Comparison of ENCODE assay signal across 8 cellular contexts in the genomic region with DNA sequence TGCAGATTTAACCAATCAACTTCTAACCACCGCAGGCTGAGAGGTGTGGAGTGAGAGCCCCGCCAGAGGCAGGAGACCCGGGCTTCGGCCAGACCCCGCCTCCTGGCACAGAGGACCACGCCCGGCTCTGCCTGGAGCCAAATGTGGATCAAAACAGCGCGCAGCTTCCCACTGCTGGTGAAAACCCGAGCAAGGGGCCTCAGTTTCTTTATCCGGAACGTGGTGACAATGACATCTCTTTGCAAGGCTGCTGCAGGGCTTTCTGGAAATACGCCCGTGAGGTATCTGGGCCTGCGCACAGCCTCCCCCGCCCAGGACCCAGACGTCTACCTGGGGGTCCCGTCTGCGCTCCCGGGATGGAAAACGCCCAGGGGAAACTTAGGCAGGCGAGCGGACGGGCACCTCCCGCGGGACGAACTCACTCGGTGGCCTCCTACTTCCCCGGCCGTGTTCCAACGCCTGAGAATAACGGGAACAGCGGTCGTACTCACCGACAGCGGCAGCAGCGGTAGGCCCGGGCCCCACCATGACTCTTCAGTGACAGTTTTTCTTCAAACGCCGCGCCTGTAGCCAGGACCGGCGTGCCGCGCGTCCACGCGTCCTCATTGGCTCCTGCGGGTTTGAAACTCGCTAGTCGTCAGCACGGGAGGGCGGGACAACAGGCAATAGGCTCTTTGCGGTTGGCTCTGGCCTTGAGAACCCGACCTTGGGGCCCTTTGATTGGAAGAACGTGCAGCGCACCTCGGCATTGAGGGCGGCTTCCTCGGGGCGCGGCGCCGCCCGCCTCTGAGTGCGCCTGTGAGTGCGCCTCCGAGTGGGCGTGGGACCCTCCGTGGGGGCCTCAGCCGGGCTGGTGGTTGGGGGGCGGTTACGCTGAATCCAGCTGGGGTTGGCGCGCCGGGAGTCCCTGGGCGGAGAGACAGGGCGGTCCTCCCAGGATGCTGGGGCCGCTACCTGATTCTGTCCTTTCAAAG. TPM values are rescaled to one million over a fixed set of nuclear protein-coding genes. Genes with fewer than 3 reads are reported as not detected.
DNase-seq lines count a peak whose midpoint lies in the region; ATAC-seq and TF ChIP-seq lines count a peak whose summit lies in the region.

A gene with protein sequence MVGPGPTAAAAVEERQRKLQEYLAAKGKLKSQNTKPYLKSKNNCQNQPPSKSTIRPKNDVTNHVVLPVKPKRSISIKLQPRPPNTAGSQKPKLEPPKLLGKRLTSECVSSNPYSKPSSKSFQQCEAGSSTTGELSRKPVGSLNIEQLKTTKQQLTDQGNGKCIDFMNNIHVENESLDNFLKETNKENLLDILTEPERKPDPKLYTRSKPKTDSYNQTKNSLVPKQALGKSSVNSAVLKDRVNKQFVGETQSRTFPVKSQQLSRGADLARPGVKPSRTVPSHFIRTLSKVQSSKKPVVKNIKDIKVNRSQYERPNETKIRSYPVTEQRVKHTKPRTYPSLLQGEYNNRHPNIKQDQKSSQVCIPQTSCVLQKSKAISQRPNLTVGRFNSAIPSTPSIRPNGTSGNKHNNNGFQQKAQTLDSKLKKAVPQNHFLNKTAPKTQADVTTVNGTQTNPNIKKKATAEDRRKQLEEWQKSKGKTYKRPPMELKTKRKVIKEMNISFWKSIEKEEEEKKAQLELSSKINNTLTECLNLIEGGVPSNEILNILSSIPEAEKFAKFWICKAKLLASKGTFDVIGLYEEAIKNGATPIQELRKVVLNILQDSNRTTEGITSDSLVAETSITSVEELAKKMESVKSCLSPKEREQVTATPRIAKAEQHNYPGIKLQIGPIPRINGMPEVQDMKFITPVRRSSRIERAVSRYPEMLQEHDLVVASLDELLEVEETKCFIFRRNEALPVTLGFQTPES (minus strand): TSS at position 539 of the 974 bp plus-strand sequence. CDS start 11 bp downstream, at position 528.

- H3K27ac ChIP-seq in osteoblast (ENCODE audit: low read depth, low read length) (peak within 1 kb of the TSS; percentile 84), thymus (ENCODE audit: low read depth) (peak within 1 kb of the TSS; percentile 18)

- no peaks in the 10 kb centered on the region for H3K4me1 Mint-ChIP-seq in glutamatergic neuron (ENCODE audit: low read depth, unreplicated experiment)

- H3K9me3 ChIP-seq in osteoblast (ENCODE audit: low read depth, low read length) (no peaks in the 10 kb centered on the region), thymus (ENCODE audit: control insufficient read depth) (no peaks in the 10 kb centered on the region)

- peak within 1 kb of the TSS; percentile 97 to 98 for H3K27ac Mint-ChIP-seq in activated naive CD4-positive, alpha-beta T cell treated with anti-CD3 and anti-CD28 coated beads, Interleukin-2, amount 50 U/mL, for 72 hours
- peak within 1 kb of the TSS; percentile 31 for H3K27ac Mint-ChIP-seq in glutamatergic neuron (ENCODE audit: unreplicated experiment)

- H3K36me3 Mint-ChIP-seq in activated naive CD4-positive, alpha-beta T cell treated with anti-CD3 and anti-CD28 coated beads, Interleukin-2, amount 50 U/mL, for 72 hours, result peaks cover 18 to 37% of the 10 kb centered on the region in 2 donors
- no peaks in the 10 kb centered on the region for H3K36me3 Mint-ChIP-seq in glutamatergic neuron (ENCODE audit: unreplicated experiment)

- H3K4me1 ChIP-seq in osteoblast (ENCODE audit: insufficient read depth, low read length) (peaks cover 28% of the 10 kb centered on the region), thymus (ENCODE audit: control insufficient read depth, insufficient read depth, low read length) (peaks cover 13% of the 10 kb centered on the region)

- H3K27me3 Mint-ChIP-seq in glutamatergic neuron (ENCODE audit: unreplicated experiment), result no peaks in the 10 kb centered on the region

- H2AFZ ChIP-seq in osteoblast (ENCODE audit: low read length), result peak within 1 kb of the TSS; percentile 97

- peak within 1 kb of the TSS; percentile 94 for H3K4me2 ChIP-seq in osteoblast (ENCODE audit: insufficient read depth, low read length)

- ATAC-seq in HG02678 (IDR thresholded peaks at IDR 0.05; ENCODE audit: unreplicated experiment), result peak; percentile 99
- ATAC-seq in activated naive CD4-positive, alpha-beta T cell treated with anti-CD3 and anti-CD28 coated beads, Interleukin-2, amount 50 U/mL, for 72 hours, result peak; percentile 98

- no peaks in the 10 kb centered on the region for H3K9me3 Mint-ChIP-seq in activated naive CD4-positive, alpha-beta T cell treated with anti-CD3 and anti-CD28 coated beads, Interleukin-2, amount 50 U/mL, for 72 hours
- H3K9me3 Mint-ChIP-seq in glutamatergic neuron (ENCODE audit: unreplicated experiment), result no peaks in the 10 kb centered on the region

- H3K27me3 ChIP-seq in osteoblast (ENCODE audit: insufficient read depth, low read length) (no peaks in the 10 kb centered on the region), thymus (ENCODE audit: control insufficient read depth, insufficient read depth) (no peaks in the 10 kb centered on the region)

- DNase-seq in GM10266 (ENCODE audit: extremely low spot score) (peak; percentile 93), NCI-H1105 treated with DMSO at 0.1 percent for 48 hours (lab: John Stamatoyannopoulos, UW) (peak; percentile 97), SKM-1 treated with dmso at 0.1 percent for 144 hours (lab: John Stamatoyannopoulos, UW; ENCODE audit: unreplicated experiment) (peak; percentile 95), glutamatergic neuron (peak; percentile 95), osteoblast (ENCODE audit: insufficient read length, low spot score, missing footprints) (peak; percentile 98)
- peak; percentile 92 to 96 for DNase-seq in activated naive CD4-positive, alpha-beta T cell treated with anti-CD3 and anti-CD28 coated beads, Interleukin-2, amount 50 U/mL, for 72 hours (ENCODE audit: low spot score in 2 of 2)

- WGBS in thymus, result under 1% methylated on average over 79 of the region's 79 CpGs

- peak within 1 kb of the TSS; percentile 89 for H3K4me3 ChIP-seq in osteoblast (ENCODE audit: insufficient read depth, low read length)
- peak within 1 kb of the TSS; percentile 79 for H3K4me3 ChIP-seq in thymus (ENCODE audit: low read length)

- peaks cover 4% of the 10 kb centered on the region for H3K36me3 ChIP-seq in osteoblast (ENCODE audit: insufficient read depth, low read length)
- peaks cover 3% of the 10 kb centered on the region for H3K36me3 ChIP-seq in thymus (ENCODE audit: control insufficient read depth, insufficient read depth)

- TF ChIP-seq CTCF in GM10266 (IDR thresholded peaks at IDR 0.05; ENCODE audit: control insufficient read depth, insufficient read depth, low read depth, missing control alignments), result no peak
- no peak for TF ChIP-seq CTCF in glutamatergic neuron (IDR thresholded peaks at IDR 0.05; ENCODE audit: partially characterized antibody, unreplicated experiment)
- no peak for TF ChIP-seq CTCF in osteoblast (IDR thresholded peaks at IDR 0.05; ENCODE audit: extremely low read depth, low read depth, low read length)

- peak within 1 kb of the TSS; percentile 99 for H3K4me3 Mint-ChIP-seq in glutamatergic neuron (ENCODE audit: unreplicated experiment)

- H3K79me2 ChIP-seq in osteoblast (ENCODE audit: insufficient read depth, low read length), result peaks cover 34% of the 10 kb centered on the region

- H4K20me1 ChIP-seq in osteoblast (ENCODE audit: insufficient read depth, low read length), result no peaks in the 10 kb centered on the region

RNA-seq across cellular contexts. Expression of the gene that starts here (rescaled TPM):
- 10 to 100 TPM; 22.5 to 55.6 TPM for total RNA-seq in activated naive CD4-positive, alpha-beta T cell treated with anti-CD3 and anti-CD28 coated beads, Interleukin-2, amount 50 U/mL, for 72 hours
- 3.3 TPM for total RNA-seq in glutamatergic neuron (ENCODE audit: unreplicated experiment)
- total RNA-seq in osteoblast, result 1.1 and 1.5 TPM in 2 replicates
- polyA plus RNA-seq in thymus, result 1.0 TPM

Comparison
In these comparisons a context has a peak if more than half of its experiments do, and no peak if none do; other contexts are left out.
1. Peak in every context shown above with its lines: DNase-seq, ATAC-seq, H3K4me3 ChIP-seq and H3K27ac ChIP-seq.